20 cellular contexts compared by ENCODE assay signal in the genomic region with DNA sequence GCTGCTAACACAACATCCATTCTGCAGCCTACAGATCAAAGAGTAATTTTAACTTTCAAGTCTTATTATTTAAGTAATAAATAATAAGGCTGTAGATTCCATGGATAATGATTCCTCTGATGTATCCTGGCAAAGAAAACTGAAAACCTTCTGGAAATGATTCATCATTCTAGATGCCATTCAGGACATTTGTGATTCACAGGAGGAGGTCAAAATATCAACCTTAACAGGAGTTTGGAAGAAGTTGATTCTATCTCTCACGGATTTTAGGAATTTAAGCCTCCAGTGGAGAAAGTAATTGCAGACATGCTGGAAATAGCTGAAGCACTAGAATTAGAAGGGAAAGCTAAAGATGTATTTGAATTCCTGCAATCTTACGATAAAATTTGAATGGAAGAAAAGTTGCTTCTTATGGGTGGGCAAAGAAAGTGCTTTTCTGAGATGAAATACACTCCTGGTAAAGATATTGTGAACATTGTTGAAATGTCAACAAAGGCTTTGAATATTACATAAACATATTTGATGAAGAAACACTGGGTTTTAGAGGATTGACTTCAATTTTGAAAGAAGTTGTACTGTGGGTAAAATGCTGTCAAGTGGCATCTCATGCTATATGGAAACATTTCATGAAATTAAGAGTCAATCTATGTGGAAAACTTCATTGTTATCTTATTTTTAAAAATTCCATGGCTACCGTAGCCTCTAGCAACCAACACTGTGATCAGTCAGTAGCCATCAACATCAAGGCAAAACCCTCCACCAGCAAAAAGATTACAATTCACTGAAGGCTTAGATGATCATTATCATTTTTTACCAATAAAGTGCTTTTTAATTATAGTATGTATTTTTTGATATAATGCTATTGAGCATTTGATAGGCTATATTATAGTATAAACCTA.
DNase-seq lines count a peak whose midpoint lies in the region; ATAC-seq and TF ChIP-seq lines count a peak whose summit lies in the region.
"Had no signal": no experiment of that assay in that cellular context is flagged by ENCODE, and none has a peak within 500 bp of the region (broad histone marks: within the 10 kb centered on the region; RNA-seq: fewer than 3 reads in every experiment).

No MANE protein-coding gene starts in this region.

- peak overlapping the region; percentile 57; the same call in 1 of the 2 replicates for H3K27ac Mint-ChIP-seq in WTC11
- H3K27ac Mint-ChIP-seq: activated B cell treated with CpG ODN at 0.5 μM for 24 hours; activated naive CD8-positive, alpha-beta T cell treated with anti-CD3 and anti-CD28 coated beads for 36 hours; CD8-positive, alpha-beta memory T cell; memory B cell; neural progenitor cell had no signal

- no peak overlapping the region for H3K23ac ChIP-seq in mesendoderm (ENCODE audit: low read length)

- peak; percentile 8 for DNase-seq in NCI-H446 treated with DMSO at 0.1 percent for 48 hours (lab: John Stamatoyannopoulos, UW)
- DNase-seq in NCI-H446 (lab: John Stamatoyannopoulos, UW): no peak
- peak; percentile 20 to 62 for DNase-seq in Kasumi-1 (lab: John Stamatoyannopoulos, UW)
- DNase-seq in WTC11 (ENCODE audit: low spot score): no peak
- DNase-seq in mesendoderm: peak; percentile 37
- no peak for DNase-seq in activated gamma-delta T cell (lab: John Stamatoyannopoulos, UW)
- DNase-seq in activated T-cell treated with anti-CD3 and anti-CD28 coated beads, Interleukin-2, amount 50 U/mL, for 1 hour: no peak
- DNase-seq: activated B cell treated with CpG ODN at 0.5 μM for 24 hours; activated naive CD8-positive, alpha-beta T cell treated with anti-CD3 and anti-CD28 coated beads for 36 hours; CD8-positive, alpha-beta memory T cell; gastrocnemius medialis; PC-9; stimulated activated CD4-positive, alpha-beta T cell treated with anti-CD3 and anti-CD28 coated beads, Interleukin-4, amount 100 ng/mL, for 1 hour; T-helper 1 cell; transverse colon had no signal

- no peaks in the 10 kb centered on the region for H3K27me3 Mint-ChIP-seq in WTC11 (ENCODE audit: low read depth)
- H3K27me3 Mint-ChIP-seq: activated B cell treated with CpG ODN at 0.5 μM for 24 hours; activated naive CD8-positive, alpha-beta T cell treated with anti-CD3 and anti-CD28 coated beads for 36 hours; CD8-positive, alpha-beta memory T cell; central memory CD8-positive, alpha-beta T cell; memory B cell had no signal

- H2AK5ac ChIP-seq in mesendoderm (ENCODE audit: low read length): no peak overlapping the region

- H3K36me3 Mint-ChIP-seq in WTC11: peaks cover 3% of the 10 kb centered on the region; the same call in 1 of the 2 replicates
- H3K36me3 Mint-ChIP-seq: activated naive CD8-positive, alpha-beta T cell treated with anti-CD3 and anti-CD28 coated beads for 36 hours; CD8-positive, alpha-beta memory T cell; memory B cell; neural progenitor cell had no signal

- WGBS in mesendoderm (ENCODE audit: extremely low coverage, insufficient coverage, low lambda C conversion rate): no CpG with 5 or more reads among the region's 3 CpGs

- H4K5ac ChIP-seq in mesendoderm (ENCODE audit: low read length): no peak overlapping the region

- H3K79me1 ChIP-seq in mesendoderm (ENCODE audit: low read length): no peaks in the 10 kb centered on the region

- no peak overlapping the region for H3K4ac ChIP-seq in mesendoderm (ENCODE audit: low read depth, low read length)

- CTCF ChIA-PET in WTC11 (lab: Charles Lee): no interaction called here

- H3K4me3 Mint-ChIP-seq in WTC11: no peak overlapping the region
- H3K4me3 Mint-ChIP-seq: activated B cell treated with CpG ODN at 0.5 μM for 24 hours; activated naive CD8-positive, alpha-beta T cell treated with anti-CD3 and anti-CD28 coated beads for 36 hours; CD8-positive, alpha-beta memory T cell; central memory CD8-positive, alpha-beta T cell; memory B cell; neural progenitor cell had no signal

- no peak overlapping the region for H2BK15ac ChIP-seq in mesendoderm (replicated peaks; ENCODE audit: low read depth)

- H3K4me3 ChIP-seq in mesendoderm (ENCODE audit: low read length): no peak overlapping the region
- H3K4me3 ChIP-seq: gastrocnemius medialis, neural progenitor cell, PC-9, transverse colon had no signal

- H4K8ac ChIP-seq in mesendoderm (ENCODE audit: low read depth, low read length): no peak overlapping the region

- H3K79me2 ChIP-seq in mesendoderm (ENCODE audit: control insufficient read depth, insufficient read depth, low read length): no peaks in the 10 kb centered on the region

- H2BK120ac ChIP-seq in mesendoderm (ENCODE audit: low read depth, low read length): no peak overlapping the region

- H3K4me2 ChIP-seq in mesendoderm (ENCODE audit: low read length): no peak overlapping the region
- H3K4me2 ChIP-seq: neural progenitor cell, PC-9 had no signal

- no peak for TF ChIP-seq CTCF in WTC11 (IDR thresholded peaks at IDR 0.05)

- H3K36me3 ChIP-seq in mesendoderm (ENCODE audit: control insufficient read depth, insufficient read depth, low read length): no peaks in the 10 kb centered on the region
- H3K36me3 ChIP-seq: gastrocnemius medialis, neural progenitor cell, transverse colon had no signal

- POLR2A ChIA-PET in WTC11 (lab: Charles Lee): no interaction called here

- no peak overlapping the region for H3K56ac ChIP-seq in mesendoderm (ENCODE audit: low read length)

- H3K9me3 Mint-ChIP-seq in WTC11: peaks cover 19% of the 10 kb centered on the region
- H3K9me3 Mint-ChIP-seq: activated B cell treated with CpG ODN at 0.5 μM for 24 hours, memory B cell had no signal

- no peaks in the 10 kb centered on the region for H3K4me1 ChIP-seq in mesendoderm (ENCODE audit: control insufficient read depth, low read depth, low read length)
- H3K4me1 ChIP-seq: gastrocnemius medialis, neural progenitor cell, transverse colon had no signal

- H3K9ac ChIP-seq in mesendoderm (ENCODE audit: low read length): no peak overlapping the region
- H3K9ac ChIP-seq: neural progenitor cell had no signal

- no peak overlapping the region for H3K18ac ChIP-seq in mesendoderm (ENCODE audit: low read length)

- ATAC-seq in WTC11 (no peak), HG03457 (IDR thresholded peaks at IDR 0.05; ENCODE audit: unreplicated experiment) (no peak)
- ATAC-seq: gastrocnemius medialis, sciatic nerve had no signal

- H3K27me3 ChIP-seq in mesendoderm (ENCODE audit: insufficient read depth, low read length, poor library complexity): no peaks in the 10 kb centered on the region
- H3K27me3 ChIP-seq: gastrocnemius medialis, neural progenitor cell, transverse colon had no signal

- H2BK5ac ChIP-seq in mesendoderm (ENCODE audit: low read length): no peak overlapping the region

- H3K27ac ChIP-seq in mesendoderm (ENCODE audit: low read depth, low read length): no peak overlapping the region
- H3K27ac ChIP-seq: gastrocnemius medialis, neural progenitor cell, PC-9, transverse colon had no signal

- H3K4me1 Mint-ChIP-seq in WTC11: no peaks in the 10 kb centered on the region
- H3K4me1 Mint-ChIP-seq: activated B cell treated with CpG ODN at 0.5 μM for 24 hours; activated naive CD8-positive, alpha-beta T cell treated with anti-CD3 and anti-CD28 coated beads for 36 hours; CD8-positive, alpha-beta memory T cell; central memory CD8-positive, alpha-beta T cell; memory B cell had no signal

TF ChIP-seq in WTC11, 78 proteins besides CTCF, POLR2A, EP300 and RAD21 (continues in another document):
- TF ChIP-seq TEAD1 (CRISPR knock-in tag; IDR thresholded peaks at IDR 0.05) (no peak), NFE2L1 (CRISPR knock-in tag; IDR thresholded peaks at IDR 0.05) (no peak), ZNF423 (CRISPR knock-in tag; IDR thresholded peaks at IDR 0.05) (no peak), TCF7 (CRISPR knock-in tag; IDR thresholded peaks at IDR 0.05; ENCODE audit: low read depth) (no peak), SP1 (CRISPR knock-in tag; conservative IDR thresholded peaks at IDR 0.05) (no peak), IRF2 (CRISPR knock-in tag; IDR thresholded peaks at IDR 0.05; ENCODE audit: borderline replicate concordance, low read depth) (no peak), SOX15 (CRISPR knock-in tag; IDR thresholded peaks at IDR 0.05) (no peak), EMX1 (CRISPR knock-in tag; IDR thresholded peaks at IDR 0.05) (no peak)
- TF ChIP-seq, protein P1, sequence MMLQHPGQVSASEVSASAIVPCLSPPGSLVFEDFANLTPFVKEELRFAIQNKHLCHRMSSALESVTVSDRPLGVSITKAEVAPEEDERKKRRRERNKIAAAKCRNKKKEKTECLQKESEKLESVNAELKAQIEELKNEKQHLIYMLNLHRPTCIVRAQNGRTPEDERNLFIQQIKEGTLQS (CRISPR knock-in tag; conservative IDR thresholded peaks at IDR 0.05): no peak
- TF ChIP-seq, protein P2, sequence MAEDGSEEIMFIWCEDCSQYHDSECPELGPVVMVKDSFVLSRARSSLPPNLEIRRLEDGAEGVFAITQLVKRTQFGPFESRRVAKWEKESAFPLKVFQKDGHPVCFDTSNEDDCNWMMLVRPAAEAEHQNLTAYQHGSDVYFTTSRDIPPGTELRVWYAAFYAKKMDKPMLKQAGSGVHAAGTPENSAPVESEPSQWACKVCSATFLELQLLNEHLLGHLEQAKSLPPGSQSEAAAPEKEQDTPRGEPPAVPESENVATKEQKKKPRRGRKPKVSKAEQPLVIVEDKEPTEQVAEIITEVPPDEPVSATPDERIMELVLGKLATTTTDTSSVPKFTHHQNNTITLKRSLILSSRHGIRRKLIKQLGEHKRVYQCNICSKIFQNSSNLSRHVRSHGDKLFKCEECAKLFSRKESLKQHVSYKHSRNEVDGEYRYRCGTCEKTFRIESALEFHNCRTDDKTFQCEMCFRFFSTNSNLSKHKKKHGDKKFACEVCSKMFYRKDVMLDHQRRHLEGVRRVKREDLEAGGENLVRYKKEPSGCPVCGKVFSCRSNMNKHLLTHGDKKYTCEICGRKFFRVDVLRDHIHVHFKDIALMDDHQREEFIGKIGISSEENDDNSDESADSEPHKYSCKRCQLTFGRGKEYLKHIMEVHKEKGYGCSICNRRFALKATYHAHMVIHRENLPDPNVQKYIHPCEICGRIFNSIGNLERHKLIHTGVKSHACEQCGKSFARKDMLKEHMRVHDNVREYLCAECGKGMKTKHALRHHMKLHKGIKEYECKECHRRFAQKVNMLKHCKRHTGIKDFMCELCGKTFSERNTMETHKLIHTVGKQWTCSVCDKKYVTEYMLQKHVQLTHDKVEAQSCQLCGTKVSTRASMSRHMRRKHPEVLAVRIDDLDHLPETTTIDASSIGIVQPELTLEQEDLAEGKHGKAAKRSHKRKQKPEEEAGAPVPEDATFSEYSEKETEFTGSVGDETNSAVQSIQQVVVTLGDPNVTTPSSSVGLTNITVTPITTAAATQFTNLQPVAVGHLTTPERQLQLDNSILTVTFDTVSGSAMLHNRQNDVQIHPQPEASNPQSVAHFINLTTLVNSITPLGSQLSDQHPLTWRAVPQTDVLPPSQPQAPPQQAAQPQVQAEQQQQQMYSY (CRISPR knock-in tag; IDR thresholded peaks at IDR 0.05): no peak

Comparison
In these comparisons a context has a peak if more than half of its experiments do, and no peak if none do; other contexts are left out.
1. DNase-seq: peak in NCI-H446 treated with DMSO at 0.1 percent for 48 hours (single experiment), Kasumi-1 (2 of 2) and mesendoderm (single experiment); none in NCI-H446 (0 of 2), WTC11 (single experiment), activated gamma-delta T cell (single experiment) and activated T-cell treated with anti-CD3 and anti-CD28 coated beads, Interleukin-2, amount 50 U/mL, for 1 hour (single experiment).